Comparison of ENCODE assay signal across 23 cellular contexts in the genomic region with DNA sequence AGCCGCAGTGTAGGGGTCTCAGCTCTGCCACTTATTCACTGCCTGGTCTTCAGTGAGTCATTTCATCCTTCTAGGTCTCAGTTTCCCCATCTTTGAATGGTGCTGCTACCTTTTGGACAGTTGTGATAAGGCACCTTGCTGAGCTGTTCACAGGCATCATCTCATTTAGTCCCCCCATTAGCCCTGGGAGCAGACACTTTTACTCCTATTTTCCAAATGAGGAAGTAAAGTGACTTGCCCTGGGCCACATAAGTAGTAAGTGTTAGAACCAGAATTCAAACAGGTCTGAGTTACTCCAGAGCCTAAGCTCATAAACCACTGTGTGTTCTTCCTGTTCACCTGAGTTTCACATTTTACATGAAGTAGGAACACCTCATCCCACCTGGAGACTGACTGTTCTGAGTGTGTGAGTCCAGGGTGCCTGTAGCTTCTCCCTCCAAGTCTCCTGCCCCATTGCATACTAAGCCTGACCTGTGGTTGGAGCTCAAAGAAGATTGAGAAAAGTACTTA. TPM values are rescaled to one million over a fixed set of nuclear protein-coding genes. Genes with fewer than 3 reads are reported as not detected.
A peak's percentile ranks its signal among the peaks of the same experiment; 100 is the strongest.
DNase-seq lines count a peak whose midpoint lies in the region; ATAC-seq and TF ChIP-seq lines count a peak whose summit lies in the region.
"Had no signal": no experiment of that assay in that cellular context is flagged by ENCODE, and none has a peak within 500 bp of the region (broad histone marks: within the 10 kb centered on the region; RNA-seq: fewer than 3 reads in every experiment).

No MANE protein-coding gene starts in this region.

- H3K27ac ChIP-seq in esophagus squamous epithelium (peak overlapping the region; percentile 19 to 80 (median 78)), stomach (peak overlapping the region; percentile 23 to 85 (median 65))
- H3K27ac ChIP-seq: gastrocnemius medialis, parathyroid adenoma had no signal

- in situ Hi-C loops in KBM-7 (cut with MboI; ENCODE audit: low pct_unique_long_range_greater_than_20kb, low sequenced_read_pairs) = no loop called here

- WGBS in esophagus squamous epithelium, 2 donors = 75 to 95% methylated on average over 1 of the region's 1 CpG
- WGBS in stomach, 5 donors = 69 to 85% (median 83%) methylated on average over 1 of the region's 1 CpG

- H3K36me3 ChIP-seq in esophagus squamous epithelium (peaks cover 0 to 18% (median 0%) of the 10 kb centered on the region in 3 donors), stomach (peaks cover 0 to 10% (median 1%) of the 10 kb centered on the region in 4 donors)
- H3K36me3 ChIP-seq: gastrocnemius medialis, HAP-1 had no signal

- H3K4me3 ChIP-seq in esophagus squamous epithelium (no peak overlapping the region), stomach (no peak overlapping the region)
- H3K4me3 ChIP-seq: gastrocnemius medialis, HAP-1 had no signal

- no peak for TF ChIP-seq POLR2A in esophagus squamous epithelium (IDR thresholded peaks at IDR 0.05)
- no peak for TF ChIP-seq POLR2A in stomach (IDR thresholded peaks at IDR 0.05)

- H3K9me3 ChIP-seq in esophagus squamous epithelium = no peaks in the 10 kb centered on the region
- H3K9me3 ChIP-seq in stomach = no peaks in the 10 kb centered on the region
- H3K9me3 ChIP-seq: gastrocnemius medialis, HAP-1 had no signal

- ATAC-seq in HG02642 (IDR thresholded peaks at IDR 0.05; ENCODE audit: poor library complexity, unreplicated experiment) (no peak), GM21423 (IDR thresholded peaks at IDR 0.05; ENCODE audit: unreplicated experiment) (no peak), GM18909 (IDR thresholded peaks at IDR 0.05; ENCODE audit: poor library complexity, unreplicated experiment) (no peak)
- ATAC-seq: activated CD4-positive, CD25-positive, alpha-beta regulatory T cell treated with anti-CD3 and anti-CD28 coated beads, Interleukin-2, amount 50 U/mL, for 24 hours; activated CD8-positive, alpha-beta T cell treated with anti-CD3 and anti-CD28 coated beads, Interleukin-2, amount 10 ng/mL, durations not matched to agents 7 days and 5 days; gastrocnemius medialis; natural killer cell; PC-3 had no signal

- H3K27me3 ChIP-seq in esophagus squamous epithelium = no peaks in the 10 kb centered on the region
- no peaks in the 10 kb centered on the region for H3K27me3 ChIP-seq in stomach
- H3K27me3 ChIP-seq: gastrocnemius medialis had no signal

- TF ChIP-seq CTCF in esophagus squamous epithelium (IDR thresholded peaks at IDR 0.05) (no peak), stomach (IDR thresholded peaks at IDR 0.05) (no peak)

- H3K4me1 ChIP-seq in esophagus squamous epithelium (peaks cover 9 to 40% (median 10%) of the 10 kb centered on the region in 3 donors), stomach (peaks cover 23 to 46% (median 32%) of the 10 kb centered on the region in 4 donors)
- H3K4me1 ChIP-seq: gastrocnemius medialis, HAP-1 had no signal

- intact Hi-C loops in esophagus squamous epithelium (cut with DNase I) = no loop called here
- intact Hi-C loops in stomach (cut with DNase I; ENCODE audit: low total_unique reads) = no loop called here

- peak; percentile 52 for DNase-seq in KBM-7
- peak; percentile 21 for DNase-seq in SKM-1 (lab: John Stamatoyannopoulos, UW; ENCODE audit: unreplicated experiment)
- DNase-seq in esophagus squamous epithelium (lab: John Stamatoyannopoulos, UW) = no peak
- DNase-seq in stomach = no peak
- no peak for DNase-seq in NCI-H446 treated with DMSO at 0.1 percent for 48 hours (lab: John Stamatoyannopoulos, UW)
- DNase-seq: activated CD8-positive, alpha-beta T cell treated with anti-CD3 and anti-CD28 coated beads, Interleukin-2, amount 10 ng/mL, durations not matched to agents 7 days and 5 days; activated naive CD4-positive, alpha-beta T cell treated with Interleukin-2 at 50 U/mL for 16 hours; activated T-cell treated with anti-CD3 and anti-CD28 coated beads, Interleukin-2, amount 50 U/mL, for 1 hour; DND-41; effector CD4-positive, alpha-beta T cell; erythroblast; gastrocnemius medialis; natural killer cell; NCI-H146; PC-3; SHP77 treated with DMSO at 0.1 percent for 48 hours had no signal

- no peak for TF ChIP-seq EP300 in stomach (IDR thresholded peaks at IDR 0.05)

RNA-seq across cellular contexts. Expression of a gene that starts 43.5 kb away (rescaled TPM):
- total RNA-seq in esophagus squamous epithelium (100 to 1,000 TPM in 1 of 4 donors, 10 to 100 TPM in 3; 39.1 to 112 (median 85.7) TPM), stomach (100 to 1,000 TPM in 2 of 5 donors, 10 to 100 TPM in 3; 40.2 to 271 (median 99.2) TPM)
- 10 to 100 TPM; 25.9 to 36.0 (median 29.5) TPM for polyA plus RNA-seq in stomach
- total RNA-seq: activated CD8-positive, alpha-beta T cell treated with anti-CD3 and anti-CD28 coated beads, Interleukin-2, amount 10 ng/mL, durations not matched to agents 7 days and 5 days; T-helper 2 cell treated with Interferon-gamma antibody and Interleukin-4, amounts not matched to agents 100 ng/mL and 5 ng/mL, for 36 hours had no signal

Comparison
In these comparisons a context has a peak if more than half of its experiments do, and no peak if none do; other contexts are left out.
1. DNase-seq: peak in KBM-7 (single experiment) and SKM-1 (single experiment); none in esophagus squamous epithelium (single experiment), stomach (single experiment) and NCI-H446 treated with DMSO at 0.1 percent for 48 hours (single experiment).